ENCODE assay signal across 8 cellular contexts in genomic region chr20:38127011-38127621, GRCh38. TPM values are rescaled to one million over a fixed set of nuclear protein-coding genes. Genes with fewer than 3 reads are reported as not detected.
DNase-seq lines count a peak whose midpoint lies in the region; ATAC-seq, FAIRE-seq and TF ChIP-seq lines count a peak whose summit lies in the region.
"Had no signal": no experiment of that assay in that cellular context is flagged by ENCODE, and none has a peak within 500 bp of the region (broad histone marks: within the 10 kb centered on the region; RNA-seq: fewer than 3 reads in every experiment).

No MANE protein-coding gene starts in this region.

- no peaks in the 10 kb centered on the region for H3K9me1 ChIP-seq in keratinocyte (ENCODE audit: control insufficient read depth, extremely low read depth, insufficient read depth, low read length)

- peak; percentile 34 for FAIRE-seq in keratinocyte (lab: Jason Lieb, UNC)
- FAIRE-seq: H1 had no signal

- H3K4me3 ChIP-seq in keratinocyte (ENCODE audit: control insufficient read depth in 2 of 3, extremely low read depth in 1 of 3, insufficient read depth in 2 of 3, low read depth in 1 of 3, low read length in 3 of 3) (no peak overlapping the region), thyroid gland (replicated peaks in 1 of 3) (no peak overlapping the region)

- H4K20me1 ChIP-seq in keratinocyte (ENCODE audit: control insufficient read depth, extremely low read depth, insufficient read depth, low read length), result no peaks in the 10 kb centered on the region

- H3K27ac ChIP-seq in keratinocyte (ENCODE audit: control insufficient read depth, insufficient read depth, low read length) (no peak overlapping the region), thyroid gland (peak overlapping the region in 2 of 3 donors; percentile 39 to 71)

- dilution Hi-C loops in keratinocyte (cut with MboI; ENCODE audit: extremely low pct_ligation_motif_present, low sequenced_read_pairs), result no loop called here

- H3K36me3 ChIP-seq in keratinocyte (ENCODE audit: control insufficient read depth in 2 of 2, extremely low read depth in 1 of 2, insufficient read depth in 2 of 2, low read length in 2 of 2), result no peaks in the 10 kb centered on the region
- no peaks in the 10 kb centered on the region for H3K36me3 ChIP-seq in thyroid gland

- intact Hi-C loops in thyroid gland (cut with DNase I), result no loop called here

- H3K9me3 ChIP-seq in keratinocyte (ENCODE audit: control insufficient read depth, low read depth, low read length) (no peaks in the 10 kb centered on the region), thyroid gland (no peaks in the 10 kb centered on the region)

- no peak for TF ChIP-seq POLR2A in thyroid gland (IDR thresholded peaks at IDR 0.05)

- ATAC-seq in HG02840 (IDR thresholded peaks at IDR 0.05; ENCODE audit: low FRiP score, unreplicated experiment) (no peak), GM18870 (IDR thresholded peaks at IDR 0.05; ENCODE audit: unreplicated experiment) (no peak)

- H3K9ac ChIP-seq in keratinocyte (ENCODE audit: control insufficient read depth, extremely low read depth, insufficient read depth, low read length), result no peak overlapping the region

- 64 to 69% methylated on average over 12 of the region's 12 CpGs for WGBS in thyroid gland, 2 donors

- no peaks in the 10 kb centered on the region for H3K79me2 ChIP-seq in keratinocyte (ENCODE audit: control insufficient read depth, insufficient read depth, low read length)

- H3K4me2 ChIP-seq in keratinocyte (ENCODE audit: control insufficient read depth, extremely low read depth, insufficient read depth, low read depth, low read length), result no peak overlapping the region

- no peak for TF ChIP-seq RAD21 in Ishikawa (IDR thresholded peaks at IDR 0.05; ENCODE audit: low read depth)

- TF ChIP-seq EP300 in Ishikawa (IDR thresholded peaks at IDR 0.05; ENCODE audit: borderline replicate concordance), result peak; percentile 14; the same call in 1 of the 2 replicates

- H3K27me3 ChIP-seq in keratinocyte (ENCODE audit: control insufficient read depth, extremely low read depth, insufficient read depth, low read length), result no peaks in the 10 kb centered on the region
- no peaks in the 10 kb centered on the region for H3K27me3 ChIP-seq in thyroid gland

- H3K4me1 ChIP-seq in keratinocyte (ENCODE audit: control insufficient read depth, extremely low read depth, insufficient read depth, low read length) (peaks cover 18% of the 10 kb centered on the region), thyroid gland (peaks cover 13 to 35% of the 10 kb centered on the region in 2 donors)

- TF ChIP-seq CTCF in keratinocyte (optimal IDR thresholded peaks at IDR 0.05 in 1 of 3, IDR thresholded peaks at IDR 0.05 in 1 of 3, conservative IDR thresholded peaks at IDR 0.05 in 1 of 3; ENCODE audit: extremely low read depth in 1 of 3, insufficient read depth in 2 of 3, low read length in 3 of 3) (no peak), thyroid gland (IDR thresholded peaks at IDR 0.05) (no peak)

- H2AFZ ChIP-seq in keratinocyte (ENCODE audit: control insufficient read depth, low read length), result no peak overlapping the region

- DNase-seq in amniotic stem cell (lab: John Stamatoyannopoulos, UW) (peak; percentile 51), keratinocyte (ENCODE audit: low read depth, low spot score) (no peak), thyroid gland (no peak), NCI-H146 treated with DMSO at 0.1 percent for 48 hours (lab: John Stamatoyannopoulos, UW; ENCODE audit: unreplicated experiment) (no peak)

TF ChIP-seq in Ishikawa, 13 proteins besides CTCF, POLR2A, EP300 and RAD21:
- no peak for TF ChIP-seq CREB1 (IDR thresholded peaks at IDR 0.05; ENCODE audit: low read depth)
- TF ChIP-seq USF1 (IDR thresholded peaks at IDR 0.05), result peak; percentile 28; the same call in 1 of the 2 replicates
- no peak for TF ChIP-seq FOXM1 (IDR thresholded peaks at IDR 0.05; ENCODE audit: borderline replicate concordance, low read depth)
- no peak for TF ChIP-seq CEBPB (IDR thresholded peaks at IDR 0.05)
- no peak for TF ChIP-seq MAX (IDR thresholded peaks at IDR 0.05)
- TF ChIP-seq TAF1 (IDR thresholded peaks at IDR 0.05; ENCODE audit: low read depth), result no peak
- TF ChIP-seq ZBTB7A (IDR thresholded peaks at IDR 0.05; ENCODE audit: low read depth), result no peak
- no peak for TF ChIP-seq NFIC (IDR thresholded peaks at IDR 0.05)
- TF ChIP-seq TEAD4 (IDR thresholded peaks at IDR 0.05), result 0 out of 2 replicates have a peak, but pooled peaks have one; percentile 9
- TF ChIP-seq EGR1 (IDR thresholded peaks at IDR 0.05), result no peak
- TF ChIP-seq TCF12 (IDR thresholded peaks at IDR 0.05; ENCODE audit: low read depth), result no peak
- TF ChIP-seq YY1 (IDR thresholded peaks at IDR 0.05; ENCODE audit: low read depth), result no peak
- TF ChIP-seq REST (IDR thresholded peaks at IDR 0.05; ENCODE audit: low read depth), result no peak

RNA-seq across cellular contexts. Expression of gene TGM2, which starts 38.0 kb away (rescaled TPM):
- 18.4 to 50.3 TPM (median 18.7 TPM) in 3 replicates for polyA plus RNA-seq in keratinocyte
- 0.86 TPM for polyA plus RNA-seq in keratinocyte (2011; ENCODE audit: low read depth)
- 16.2 and 22.6 TPM in 2 replicates for polyA plus RNA-seq in keratinocyte (2011; cell fraction: cytosol; rRNA removed)
- 30.9 and 32.5 TPM in 2 replicates for polyA plus RNA-seq in keratinocyte (2011; cell fraction: nucleus; rRNA removed)
- 0.38 and 57.9 TPM in 2 replicates for polyA plus RNA-seq in keratinocyte (2012; ENCODE audit: low replicate concordance)
- polyA minus RNA-seq in keratinocyte, result 27.4 to 122 TPM (median 29.7 TPM) in 3 replicates
- 50.3 TPM for polyA minus RNA-seq in keratinocyte (2011; cell fraction: cytosol; rRNA and poly(A)+ RNA removed)
- 29.2 and 30.7 TPM in 2 replicates for polyA minus RNA-seq in keratinocyte (2011; cell fraction: nucleus; rRNA and poly(A)+ RNA removed)
- total RNA-seq in thyroid gland, result 100 to 1,000 TPM in 1 of 4 donors, 10 to 100 TPM in 3; 16.9 to 133 (median 18.4) TPM
